ENCODE assay signal across 8 cellular contexts in genomic region chr17:76272541-76273434, GRCh38. TPM values are rescaled to one million over a fixed set of nuclear protein-coding genes. Genes with fewer than 3 reads are reported as not detected.
DNase-seq lines count a peak whose midpoint lies in the region; ATAC-seq and TF ChIP-seq lines count a peak whose summit lies in the region.

No MANE protein-coding gene starts in this region.

- peaks cover 1% of the 10 kb centered on the region for H3K36me3 ChIP-seq in H7 (replicated peaks; ENCODE audit: control insufficient read depth, insufficient read depth, low read length)

- TF ChIP-seq CTCF in GM12865 (IDR thresholded peaks at IDR 0.05; ENCODE audit: insufficient read depth, low read depth, low read length, missing control alignments), result no peak

- peak overlapping the region; percentile 74 for H3K4me3 Mint-ChIP-seq in T-helper 1 cell treated with Interleukin-12 subunit alpha and Interleukin-12 subunit beta and Interleukin-4 antibody, amounts not matched to agents 30 μg/mL and 1 μg/mL, for 36 hours

- peak; percentile 5 to 15 for ATAC-seq in left cardiac atrium

- H3K27me3 ChIP-seq in H7 (ENCODE audit: control insufficient read depth, insufficient read depth, low read length), result no peaks in the 10 kb centered on the region

- intact Hi-C loops in left cardiac atrium (cut with DNase I), result loop anchor here in 1 of 2 donors (10.0 kb wide), 1 partner anchor 88 kb away; no protein-coding TSS in a partner anchor

- no peaks in the 10 kb centered on the region for H3K27me3 Mint-ChIP-seq in T-helper 1 cell treated with Interleukin-12 subunit alpha and Interleukin-12 subunit beta and Interleukin-4 antibody, amounts not matched to agents 30 μg/mL and 1 μg/mL, for 36 hours (ENCODE audit: low read depth)

- H3K4me3 ChIP-seq in GM12865 (ENCODE audit: low read depth, low read length), result peak overlapping the region; percentile 95
- no peak overlapping the region for H3K4me3 ChIP-seq in H7 (ENCODE audit: insufficient read depth, low read depth, low read length)

- in situ Hi-C loops in G401 (cut with HindIII; ENCODE audit: low sequenced_read_pairs), result no loop called here

- peaks cover 31% of the 10 kb centered on the region for H3K4me1 Mint-ChIP-seq in T-helper 1 cell treated with Interleukin-12 subunit alpha and Interleukin-12 subunit beta and Interleukin-4 antibody, amounts not matched to agents 30 μg/mL and 1 μg/mL, for 36 hours (ENCODE audit: low read depth)

- H3K36me3 Mint-ChIP-seq in T-helper 1 cell treated with Interleukin-12 subunit alpha and Interleukin-12 subunit beta and Interleukin-4 antibody, amounts not matched to agents 30 μg/mL and 1 μg/mL, for 36 hours (ENCODE audit: low read depth), result peaks cover 28% of the 10 kb centered on the region

- H3K27ac Mint-ChIP-seq in T-helper 1 cell treated with Interleukin-12 subunit alpha and Interleukin-12 subunit beta and Interleukin-4 antibody, amounts not matched to agents 30 μg/mL and 1 μg/mL, for 36 hours, result peak overlapping the region; percentile 84

- H3K9me3 Mint-ChIP-seq in T-helper 1 cell treated with Interleukin-12 subunit alpha and Interleukin-12 subunit beta and Interleukin-4 antibody, amounts not matched to agents 30 μg/mL and 1 μg/mL, for 36 hours, result no peaks in the 10 kb centered on the region

- DNase-seq in GM12865 (ENCODE audit: low read depth) (peak; percentile 68), H7 (peak; percentile 76), left cardiac atrium (no peak), SIG-M5 (lab: John Stamatoyannopoulos, UW) (no peak), germinal center (ENCODE audit: low spot score) (no peak), G401 (ENCODE audit: low spot score) (no peak)
- DNase-seq in stimulated activated CD8-positive, alpha-beta memory T cell treated with anti-CD3 and anti-CD28 coated beads, Interleukin-12 subunit alpha, Interleukin-12 subunit beta, amount 100 ng/mL, for 4 hours (ENCODE audit: low read depth), result peak; percentile 42

RNA-seq across cellular contexts. Expression of gene UBALD2, which starts 7.6 kb away (rescaled TPM):
- total RNA-seq in H7 (2014; rRNA removed; shearing (Covaris generic)), result 21.3 and 24.8 TPM in 2 replicates
- 10 to 100 TPM; 21.3 to 30.8 TPM for total RNA-seq in left cardiac atrium
- total RNA-seq in G401 (2014; rRNA removed; shearing (Covaris generic)), result 4.8 and 8.7 TPM in 2 replicates

RNA-seq across cellular contexts. Expression of gene RNF157, which starts 32.5 kb away (rescaled TPM):
- 4.2 and 5.6 TPM in 2 replicates for total RNA-seq in H7 (2014; rRNA removed; shearing (Covaris generic))
- total RNA-seq in left cardiac atrium, result 10 to 100 TPM; 11.1 to 19.9 TPM
- 4.4 and 5.5 TPM in 2 replicates for total RNA-seq in G401 (2014; rRNA removed; shearing (Covaris generic))

RNA-seq across cellular contexts. Expression of gene QRICH2, which starts 35.3 kb away (rescaled TPM):
- 0.70 and 1.1 TPM in 2 replicates for total RNA-seq in H7 (2014; rRNA removed; shearing (Covaris generic))
- 1 to 10 TPM; 1.9 to 3.9 TPM for total RNA-seq in left cardiac atrium
- 0.47 and 1.4 TPM in 2 replicates for total RNA-seq in G401 (2014; rRNA removed; shearing (Covaris generic))

Comparison
In these comparisons a context has a peak if more than half of its experiments do, and no peak if none do; other contexts are left out.
1. DNase-seq: peak in GM12865 (single experiment), H7 (single experiment) and stimulated activated CD8-positive, alpha-beta memory T cell treated with anti-CD3 and anti-CD28 coated beads, Interleukin-12 subunit alpha, Interleukin-12 subunit beta, amount 100 ng/mL, for 4 hours (single experiment); none in left cardiac atrium (single experiment), SIG-M5 (single experiment), germinal center (single experiment) and G401 (single experiment).